ENCODE assay signal across 9 cellular contexts in genomic region chr19:46416077-46416709, GRCh38. TPM values are rescaled to one million over a fixed set of nuclear protein-coding genes. Genes with fewer than 3 reads are reported as not detected.
A peak's percentile ranks its signal among the peaks of the same experiment; 100 is the strongest.
DNase-seq lines count a peak whose midpoint lies in the region; ATAC-seq and TF ChIP-seq lines count a peak whose summit lies in the region.
"Had no signal": no experiment of that assay in that cellular context is flagged by ENCODE, and none has a peak within 500 bp of the region (broad histone marks: within the 10 kb centered on the region; RNA-seq: fewer than 3 reads in every experiment).

No MANE protein-coding gene starts in this region.

- H3K36me3 Mint-ChIP-seq in H9 (ENCODE audit: insufficient read depth in 1 of 3, low read depth in 3 of 3), result peaks cover 5 to 7% (median 7%) of the 10 kb centered on the region in 3 experiments

- H3K27ac Mint-ChIP-seq in H9, result peak overlapping the region; percentile 68 to 96 (median 72)

- H4K20me1 ChIP-seq in H9 (ENCODE audit: control insufficient read depth, insufficient read depth, insufficient read length), result no peaks in the 10 kb centered on the region

- DNase-seq in AG04450 (ENCODE audit: low read depth, low spot score), result peak; percentile 65
- DNase-seq in H9, result peak; percentile 95
- DNase-seq in NCI-H748 (lab: John Stamatoyannopoulos, UW; ENCODE audit: unreplicated experiment), result peak; percentile 99
- DNase-seq in cardiac fibroblast (ENCODE audit: low read depth in 2 of 2), result peak; percentile 86 to 95
- peak; percentile 98 for DNase-seq in islet precursor cell
- peak; percentile 19 for DNase-seq in stimulated activated CD4-positive, alpha-beta T cell treated with anti-CD3 and anti-CD28 coated beads, Interleukin-4, amount 100 ng/mL, for 1 hour

- no peak overlapping the region for H2AFZ ChIP-seq in H9 (ENCODE audit: low read length)

- POLR2A ChIA-PET in AG04450 (lab: Yijun Ruan, JAX), result interaction anchor here (0.5 to 0.6 kb wide), 3 partner anchors 26 to 810 kb away, joined by 3 to 5 read pairs (median 3); no protein-coding TSS in a partner anchor

- H3K56ac ChIP-seq in H9 (ENCODE audit: insufficient read length, low read depth, low read length), result no peak overlapping the region

- H2BK5ac ChIP-seq in H9 (ENCODE audit: insufficient read length, low read length), result no peak overlapping the region

- H3K4me3 ChIP-seq in AG04450 (ENCODE audit: low read depth, low read length) (peak overlapping the region; percentile 51), cardiac fibroblast (replicated peaks in 1 of 2; ENCODE audit: low read depth in 2 of 2, low read length in 2 of 2) (peak overlapping the region; percentile 32 to 42)

- H3K4me3 Mint-ChIP-seq in H9, result peak overlapping the region; percentile 40 to 74

- no peak overlapping the region for H2BK20ac ChIP-seq in H9 (ENCODE audit: low read depth, low read length, poor library complexity, severe bottlenecking)

- no CpG with 5 or more reads among the region's 41 CpGs for whole genome bisulfite sequencing in H9 (ENCODE audit: extremely low coverage, insufficient read length, low lambda C conversion rate)

- peaks cover 28 to 43% of the 10 kb centered on the region in 2 experiments for H3K4me1 Mint-ChIP-seq in H9

- no peak overlapping the region for H4K91ac ChIP-seq in H9 (ENCODE audit: insufficient read length, low read depth, low read length)

- H3K79me1 ChIP-seq in H9 (ENCODE audit: insufficient read depth, low read depth, low read length, poor library complexity, severe bottlenecking), result peaks cover 6% of the 10 kb centered on the region

- H3K9ac ChIP-seq in H9 (ENCODE audit: extremely low read depth, insufficient read length, low read length), result no peak overlapping the region

- no peak overlapping the region for H2BK120ac ChIP-seq in H9 (ENCODE audit: low read depth, low read length, poor library complexity, severe bottlenecking)

- H2BK12ac ChIP-seq in H9 (ENCODE audit: insufficient read length, low read depth, low read length), result no peak overlapping the region

- H3K27me3 ChIP-seq in AG04450 (ENCODE audit: control insufficient read depth, insufficient read depth, low read length), result peaks cover 3% of the 10 kb centered on the region
- H3K27me3 ChIP-seq in H9 (ENCODE audit: insufficient read depth, low read length), result no peaks in the 10 kb centered on the region

- CTCF ChIA-PET in AG04450 (lab: Charles Lee), result interaction anchor here (0.6 to 1.3 kb wide), 3 partner anchors 11 to 135 kb away, joined by 3 to 7 read pairs (median 6); no protein-coding TSS in a partner anchor

- no peaks in the 10 kb centered on the region for H3K4me1 ChIP-seq in H9 (ENCODE audit: insufficient read depth, low read length)

- H3T11ph ChIP-seq in H9 (ENCODE audit: low read length), result no peak overlapping the region

- H3K23me2 ChIP-seq in H9 (ENCODE audit: insufficient read length, low read depth, low read length, poor library complexity, severe bottlenecking), result peaks cover 20% of the 10 kb centered on the region

- no peak overlapping the region for H2AK5ac ChIP-seq in H9 (ENCODE audit: insufficient read length, low read length)

- TF ChIP-seq CTCF in AG04450 (IDR thresholded peaks at IDR 0.05; ENCODE audit: low read depth, low read length) (no peak), H9 (conservative IDR thresholded peaks at IDR 0.05) (no peak), cardiac fibroblast (IDR thresholded peaks at IDR 0.05; ENCODE audit: low read depth, low read length) (no peak)

- no peak overlapping the region for H2BK15ac ChIP-seq in H9 (ENCODE audit: low read depth, low read length)

- ATAC-seq in HG03039 (IDR thresholded peaks at IDR 0.05; ENCODE audit: unreplicated experiment), result no peak
- no peak for ATAC-seq in GM19463 (IDR thresholded peaks at IDR 0.05; ENCODE audit: unreplicated experiment)

- H3K4me2 ChIP-seq in H9 (ENCODE audit: insufficient read depth, insufficient read length, low read length), result peak overlapping the region; percentile 17

- H3K9me3 Mint-ChIP-seq in H9, result no peaks in the 10 kb centered on the region; a peak in 3 of 5 replicates

- no peak overlapping the region for H4K5ac ChIP-seq in H9 (ENCODE audit: insufficient read length, low read depth, low read length)

- peak overlapping the region; percentile 4 for H3K27ac ChIP-seq in AG04450 (ENCODE audit: low read depth, low read length)
- no peak overlapping the region for H3K27ac ChIP-seq in H9 (ENCODE audit: insufficient read length, low read depth, low read length)

- no peak overlapping the region for H3K23ac ChIP-seq in H9 (ENCODE audit: insufficient read length, low read depth, low read length)

- H3K14ac ChIP-seq in H9 (ENCODE audit: insufficient read depth, low read length), result no peak overlapping the region; the same call in 1 of the 2 replicates

- H3K9me3 ChIP-seq in AG04450 (ENCODE audit: control insufficient read depth, insufficient read depth, low read length) (peaks cover 10% of the 10 kb centered on the region; the same call in 1 of the 2 replicates), H9 (ENCODE audit: control insufficient read depth, low read depth, low read length) (no peaks in the 10 kb centered on the region)

- no peak overlapping the region for H3K4ac ChIP-seq in H9 (ENCODE audit: low read depth, low read length)

- no peak overlapping the region for H4K8ac ChIP-seq in H9 (replicated peaks; ENCODE audit: insufficient read length, low read depth, low read length)

- H3K27me3 Mint-ChIP-seq in H9 (ENCODE audit: low read depth), result peaks cover 15% of the 10 kb centered on the region

- H3K18ac ChIP-seq in H9 (ENCODE audit: insufficient read length, low read depth, low read length), result no peak overlapping the region

- H3K79me2 ChIP-seq in H9 (ENCODE audit: insufficient read depth, low read length), result peaks cover 3% of the 10 kb centered on the region; the same call in 1 of the 2 replicates

RNA-seq across cellular contexts. Expression of gene CCDC8, which starts 2.8 kb away (rescaled TPM):
- polyA plus RNA-seq in AG04450 (2011; rRNA removed), result 9.2 and 10.5 TPM in 2 replicates
- polyA minus RNA-seq in AG04450 (2011; rRNA and poly(A)+ RNA removed), result 11.3 and 12.4 TPM in 2 replicates
- 27.5 and 28.7 TPM in 2 replicates for total RNA-seq in H9 (2021)

RNA-seq across cellular contexts. Expression of gene PNMA8C, which starts 12.5 kb away (rescaled TPM):
- polyA plus RNA-seq in AG04450 (2011; rRNA removed), result 0.19 and 0.21 TPM in 2 replicates
- 0.51 and 0.87 TPM in 2 replicates for polyA minus RNA-seq in AG04450 (2011; rRNA and poly(A)+ RNA removed)
- total RNA-seq in H9 (2021), result 1.7 and 1.8 TPM in 2 replicates
- total RNA-seq: dermis microvascular lymphatic vessel endothelial cell had no signal

RNA-seq across cellular contexts. Expression of gene PNMA8A, which starts 55.2 kb away (rescaled TPM):
- polyA plus RNA-seq in AG04450 (2011; rRNA removed), result 4.0 and 4.2 TPM in 2 replicates
- polyA minus RNA-seq in AG04450 (2011; rRNA and poly(A)+ RNA removed), result 1.9 and 2.7 TPM in 2 replicates
- total RNA-seq in H9 (2021), result 22.6 and 23.2 TPM in 2 replicates

Comparison
In these comparisons a context has a peak if more than half of its experiments do, and no peak if none do; other contexts are left out.
1. DNase-seq: peak in every context shown above with its lines; median percentile 99 in NCI-H748; 98 in islet precursor cell; 95 in H9; 90 in cardiac fibroblast; 65 in AG04450; 19 in stimulated activated CD4-positive, alpha-beta T cell treated with anti-CD3 and anti-CD28 coated beads, Interleukin-4, amount 100 ng/mL, for 1 hour.